In genomic region chr10:33066558-33067236, GRCh38 we compare ENCODE assay signal across 16 cellular contexts.
DNase-seq lines count a peak whose midpoint lies in the region; FAIRE-seq and TF ChIP-seq lines count a peak whose summit lies in the region.
"Had no signal": no experiment of that assay in that cellular context is flagged by ENCODE, and none has a peak within 500 bp of the region (broad histone marks: within the 10 kb centered on the region; RNA-seq: fewer than 3 reads in every experiment).

No MANE protein-coding gene starts in this region.

- no peaks in the 10 kb centered on the region for H3K9me1 ChIP-seq in keratinocyte (ENCODE audit: control insufficient read depth, extremely low read depth, insufficient read depth, low read length)

- H2AFZ ChIP-seq in astrocyte (ENCODE audit: low read depth, low read length) (no peak overlapping the region), keratinocyte (ENCODE audit: control insufficient read depth, low read length) (no peak overlapping the region)

- dilution Hi-C loops in keratinocyte (cut with MboI; ENCODE audit: extremely low pct_ligation_motif_present, low sequenced_read_pairs): no loop called here

- TF ChIP-seq CTCF in BE2C (IDR thresholded peaks at IDR 0.05; ENCODE audit: low read depth, low read length) (peak; percentile 29; the same call in 1 of the 2 replicates), astrocyte (IDR thresholded peaks at IDR 0.05; ENCODE audit: insufficient read depth, low read depth, low read length) (no peak), keratinocyte (optimal IDR thresholded peaks at IDR 0.05 in 1 of 3, IDR thresholded peaks at IDR 0.05 in 1 of 3, conservative IDR thresholded peaks at IDR 0.05 in 1 of 3; ENCODE audit: extremely low read depth in 1 of 3, insufficient read depth in 2 of 3, low read length in 3 of 3) (peak in 1 of 3 experiments; percentile 15), lower leg skin (IDR thresholded peaks at IDR 0.05) (no peak)

- H3K4me1 Mint-ChIP-seq in astrocyte (ENCODE audit: low read depth, unreplicated experiment): peaks cover 13% of the 10 kb centered on the region

- H3K27me3 Mint-ChIP-seq in astrocyte (ENCODE audit: low read depth, unreplicated experiment): no peaks in the 10 kb centered on the region

- H4K20me1 ChIP-seq in astrocyte (ENCODE audit: insufficient read depth, low read length) (no peaks in the 10 kb centered on the region), keratinocyte (ENCODE audit: control insufficient read depth, extremely low read depth, insufficient read depth, low read length) (no peaks in the 10 kb centered on the region)

- H3K4me3 Mint-ChIP-seq in astrocyte (ENCODE audit: unreplicated experiment): no peak overlapping the region
- H3K4me3 Mint-ChIP-seq: CD8-positive, alpha-beta memory T cell had no signal

- peaks cover 7% of the 10 kb centered on the region for H3K9me3 Mint-ChIP-seq in astrocyte (ENCODE audit: unreplicated experiment)
- H3K9me3 Mint-ChIP-seq: activated T-helper 2 cell treated with anti-CD3 and anti-CD28 coated beads, Interferon-gamma antibody, Interleukin-2, Interleukin-4, amounts not matched to agents 10 μg/mL and 5 μg/mL and 100 μg/mL, durations not matched to agents 14 hours and 24 hours and 36 hours; CD8-positive, alpha-beta memory T cell had no signal

- H3K9me3 ChIP-seq in BE2C (no peaks in the 10 kb centered on the region), astrocyte (ENCODE audit: insufficient read depth, low read depth, low read length) (no peaks in the 10 kb centered on the region), keratinocyte (ENCODE audit: control insufficient read depth, low read depth, low read length) (no peaks in the 10 kb centered on the region)
- H3K9me3 ChIP-seq: left lung, MG63 had no signal

- H3K4me3 ChIP-seq in BE2C (ENCODE audit: low read depth, low read length) (no peak overlapping the region), astrocyte (ENCODE audit: insufficient read depth, low read depth, low read length) (no peak overlapping the region), keratinocyte (ENCODE audit: control insufficient read depth in 2 of 3, extremely low read depth in 1 of 3, insufficient read depth in 2 of 3, low read depth in 1 of 3, low read length in 3 of 3) (no peak overlapping the region), lower leg skin (ENCODE audit: low read depth, poor library complexity, severe bottlenecking) (no peak overlapping the region)
- H3K4me3 ChIP-seq: left lung, MG63 had no signal

- H3K27ac ChIP-seq in astrocyte (ENCODE audit: low read depth, low read length) (no peak overlapping the region), keratinocyte (ENCODE audit: control insufficient read depth, insufficient read depth, low read length) (no peak overlapping the region)
- H3K27ac ChIP-seq: left lung had no signal

- H3K27me3 ChIP-seq in BE2C: no peaks in the 10 kb centered on the region
- H3K27me3 ChIP-seq in astrocyte (ENCODE audit: insufficient read depth, low read length): no peaks in the 10 kb centered on the region
- H3K27me3 ChIP-seq in keratinocyte (ENCODE audit: control insufficient read depth, extremely low read depth, insufficient read depth, low read length): no peaks in the 10 kb centered on the region
- H3K27me3 ChIP-seq: left lung, MG63 had no signal

- no peaks in the 10 kb centered on the region for H3K36me3 Mint-ChIP-seq in astrocyte (ENCODE audit: low read depth, unreplicated experiment)

- no peaks in the 10 kb centered on the region for H3K36me3 ChIP-seq in BE2C
- H3K36me3 ChIP-seq in astrocyte (ENCODE audit: insufficient read depth, low read length): no peaks in the 10 kb centered on the region
- H3K36me3 ChIP-seq in keratinocyte (ENCODE audit: control insufficient read depth in 2 of 2, extremely low read depth in 1 of 2, insufficient read depth in 2 of 2, low read length in 2 of 2): no peaks in the 10 kb centered on the region
- H3K36me3 ChIP-seq: left lung, MG63 had no signal

- intact Hi-C loops in lower leg skin (cut with DNase I; ENCODE audit: low total_unique reads): no loop called here

- FAIRE-seq in HTR-8/SVneo (lab: Jason Lieb, UNC): peak; percentile 28
- FAIRE-seq in astrocyte (lab: Jason Lieb, UNC): peak; percentile 83
- peak; percentile 58 for FAIRE-seq in keratinocyte (lab: Jason Lieb, UNC)

- H3K79me2 ChIP-seq in astrocyte (ENCODE audit: insufficient read depth, low read length) (no peaks in the 10 kb centered on the region), keratinocyte (ENCODE audit: control insufficient read depth, insufficient read depth, low read length) (no peaks in the 10 kb centered on the region)

- DNase-seq in BE2C (no peak), HTR-8/SVneo (ENCODE audit: insufficient read length, low spot score) (peak; percentile 66), astrocyte (ENCODE audit: low read depth) (peak; percentile 82), keratinocyte (ENCODE audit: low read depth, low spot score) (no peak), NCI-H1417 (lab: John Stamatoyannopoulos, UW) (no peak), activated gamma-delta T cell treated with Interleukin-2 at 50 U/mL for 16 hours (no peak), lower leg skin (ENCODE audit: low spot score in 2 of 2) (no peak), T-helper 9 cell (no peak)
- DNase-seq: activated CD4-positive, alpha-beta T cell treated with anti-CD3 and anti-CD28 coated beads for 4 hours; CD8-positive, alpha-beta memory T cell; left lung; MG63; NCI-H526; nucleus accumbens; stimulated activated CD4-positive, alpha-beta T cell treated with anti-CD3 and anti-CD28 coated beads, Interleukin-15, amount 100 ng/mL, for 24 hours had no signal

- H3K4me2 ChIP-seq in astrocyte (ENCODE audit: low read length): no peak overlapping the region
- no peak overlapping the region for H3K4me2 ChIP-seq in keratinocyte (ENCODE audit: control insufficient read depth, extremely low read depth, insufficient read depth, low read depth, low read length)

- H3K4me1 ChIP-seq in BE2C: no peaks in the 10 kb centered on the region
- H3K4me1 ChIP-seq in astrocyte (ENCODE audit: insufficient read depth, low read length): no peaks in the 10 kb centered on the region
- H3K4me1 ChIP-seq in keratinocyte (ENCODE audit: control insufficient read depth, extremely low read depth, insufficient read depth, low read length): no peaks in the 10 kb centered on the region
- H3K4me1 ChIP-seq: left lung had no signal

- H3K9ac ChIP-seq in astrocyte (ENCODE audit: low read length) (no peak overlapping the region), keratinocyte (ENCODE audit: control insufficient read depth, extremely low read depth, insufficient read depth, low read length) (no peak overlapping the region)

- 78 to 84% methylated on average over 9 of the region's 9 CpGs for WGBS in lower leg skin, 2 donors

- no peak for TF ChIP-seq POLR2A in lower leg skin (IDR thresholded peaks at IDR 0.05)

- H3K27ac Mint-ChIP-seq in astrocyte (ENCODE audit: unreplicated experiment): peak overlapping the region; percentile 6
- H3K27ac Mint-ChIP-seq: activated T-helper 2 cell treated with anti-CD3 and anti-CD28 coated beads, Interferon-gamma antibody, Interleukin-2, Interleukin-4, amounts not matched to agents 10 μg/mL and 5 μg/mL and 100 μg/mL, durations not matched to agents 14 hours and 24 hours and 36 hours had no signal

Comparison
In these comparisons a context has a peak if more than half of its experiments do, and no peak if none do; other contexts are left out.
1. DNase-seq: peak in HTR-8/SVneo (single experiment) and astrocyte (single experiment); none in BE2C (single experiment), keratinocyte (single experiment), NCI-H1417 (0 of 3), activated gamma-delta T cell treated with Interleukin-2 at 50 U/mL for 16 hours (single experiment), lower leg skin (0 of 2) and T-helper 9 cell (single experiment).